ENCODE assay signal across 8 cellular contexts in genomic region chr10:51699475-51700227, GRCh38. TPM values are rescaled to one million over a fixed set of nuclear protein-coding genes. Genes with fewer than 3 reads are reported as not detected.
DNase-seq lines count a peak whose midpoint lies in the region; ATAC-seq and TF ChIP-seq lines count a peak whose summit lies in the region.

A gene with protein sequence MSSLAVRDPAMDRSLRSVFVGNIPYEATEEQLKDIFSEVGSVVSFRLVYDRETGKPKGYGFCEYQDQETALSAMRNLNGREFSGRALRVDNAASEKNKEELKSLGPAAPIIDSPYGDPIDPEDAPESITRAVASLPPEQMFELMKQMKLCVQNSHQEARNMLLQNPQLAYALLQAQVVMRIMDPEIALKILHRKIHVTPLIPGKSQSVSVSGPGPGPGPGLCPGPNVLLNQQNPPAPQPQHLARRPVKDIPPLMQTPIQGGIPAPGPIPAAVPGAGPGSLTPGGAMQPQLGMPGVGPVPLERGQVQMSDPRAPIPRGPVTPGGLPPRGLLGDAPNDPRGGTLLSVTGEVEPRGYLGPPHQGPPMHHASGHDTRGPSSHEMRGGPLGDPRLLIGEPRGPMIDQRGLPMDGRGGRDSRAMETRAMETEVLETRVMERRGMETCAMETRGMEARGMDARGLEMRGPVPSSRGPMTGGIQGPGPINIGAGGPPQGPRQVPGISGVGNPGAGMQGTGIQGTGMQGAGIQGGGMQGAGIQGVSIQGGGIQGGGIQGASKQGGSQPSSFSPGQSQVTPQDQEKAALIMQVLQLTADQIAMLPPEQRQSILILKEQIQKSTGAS (minus strand): TSS chr10:51699595. CDS start chr10:51699549, 46 bp downstream.

- TF ChIP-seq CTCF in BJ (IDR thresholded peaks at IDR 0.05; ENCODE audit: insufficient read depth, low read depth, low read length) = no peak

- no peaks in the 10 kb centered on the region for H3K27me3 ChIP-seq in BJ (ENCODE audit: control insufficient read depth, insufficient read depth, low read length)

- CTCF ChIA-PET in BJ (lab: Yijun Ruan, JAX) = no interaction called here

- peak; percentile 89 for ATAC-seq in GM19328 (IDR thresholded peaks at IDR 0.05; ENCODE audit: unreplicated experiment)
- peak; percentile 91 for ATAC-seq in HG03520 (IDR thresholded peaks at IDR 0.05; ENCODE audit: unreplicated experiment)
- ATAC-seq in left lobe of liver = peak; percentile 97

- DNase-seq in BJ (ENCODE audit: low read depth) = peak; percentile 41
- peak; percentile 94 for DNase-seq in NCI-H69 (lab: John Stamatoyannopoulos, UW)
- DNase-seq in activated CD4-positive, alpha-beta T cell treated with anti-CD3 and anti-CD28 coated beads, Interleukin-2, amount 50 U/mL, for 1 hour = peak; percentile 86
- peak; percentile 95 for DNase-seq in dedifferentiated amniotic fluid mesenchymal stem cell (ENCODE audit: extremely low spot score)
- peak; percentile 91 for DNase-seq in left lobe of liver (ENCODE audit: low spot score)
- peak; percentile 85 for DNase-seq in stimulated activated CD4-positive, alpha-beta T cell treated with anti-CD3 and anti-CD28 coated beads, Interleukin-2, amount 100 ng/mL, for 4 hours (ENCODE audit: low read depth)

- POLR2A ChIA-PET in BJ (lab: Charles Lee) = no interaction called here

- H3K36me3 ChIP-seq in BJ (ENCODE audit: control insufficient read depth, insufficient read depth, low read length) = no peaks in the 10 kb centered on the region; the same call in 1 of the 2 replicates

- H3K4me3 ChIP-seq in BJ (ENCODE audit: low read depth, low read length) = peak within 1 kb of the TSS; percentile 69

RNA-seq across cellular contexts. Expression of the gene that starts here (rescaled TPM):
- 4.2 and 5.1 TPM in 2 replicates for polyA plus RNA-seq in BJ (2011; rRNA removed)
- 4.5 and 5.0 TPM in 2 replicates for polyA minus RNA-seq in BJ (2011; rRNA and poly(A)+ RNA removed)
- 8.1 TPM for total RNA-seq in left lobe of liver

Comparison
In these comparisons a context has a peak if more than half of its experiments do, and no peak if none do; other contexts are left out.
1. Peak in every context shown above with its lines: DNase-seq, ATAC-seq and H3K4me3 ChIP-seq.
2. DNase-seq: peak in every context shown above with its lines; median percentile 95 in dedifferentiated amniotic fluid mesenchymal stem cell; 94 in NCI-H69; 91 in left lobe of liver; 86 in activated CD4-positive, alpha-beta T cell treated with anti-CD3 and anti-CD28 coated beads, Interleukin-2, amount 50 U/mL, for 1 hour; 85 in stimulated activated CD4-positive, alpha-beta T cell treated with anti-CD3 and anti-CD28 coated beads, Interleukin-2, amount 100 ng/mL, for 4 hours; 41 in BJ.